ENCODE assay signal across 15 cellular contexts in the genomic region with DNA sequence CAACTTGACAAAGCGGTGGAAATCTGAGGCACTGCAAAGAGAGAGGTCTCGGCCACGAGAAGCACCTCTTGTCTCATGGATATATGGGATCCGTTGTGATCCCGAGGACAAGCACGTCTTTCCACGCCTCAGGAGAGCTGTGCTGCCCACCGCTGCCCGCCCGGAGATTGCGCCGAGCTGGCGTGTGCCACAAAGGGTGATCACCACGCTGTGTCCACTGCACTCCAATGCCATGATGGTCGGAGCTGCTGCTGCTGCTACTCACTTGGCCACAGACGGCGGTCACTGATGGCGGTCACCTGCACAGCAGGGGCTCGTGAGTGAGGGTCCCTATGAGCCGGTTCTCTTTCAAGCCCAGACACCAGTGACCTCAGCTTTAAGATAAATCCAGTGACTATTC.
"Had no signal": no experiment of that assay in that cellular context is flagged by ENCODE, and none has a peak within 500 bp of the region (broad histone marks: within the 10 kb centered on the region; RNA-seq: fewer than 3 reads in every experiment).

No MANE protein-coding gene starts in this region.

- H3K4me3 ChIP-seq: colonic mucosa, esophagus squamous epithelium, gastroesophageal sphincter, left lung, tibial nerve had no signal

- H3K4me1 ChIP-seq: colonic mucosa had no signal

- H3K27ac ChIP-seq: colonic mucosa, esophagus squamous epithelium, gastroesophageal sphincter, left lung, neutrophil, tibial nerve had no signal

- H3K36me3 ChIP-seq: colonic mucosa, esophagus squamous epithelium, gastroesophageal sphincter, left lung, neutrophil, tibial nerve had no signal

- H3K27me3 ChIP-seq: colonic mucosa, left lung, tibial nerve had no signal

- H3K9me3 ChIP-seq: colonic mucosa, esophagus squamous epithelium, gastroesophageal sphincter, left lung, neutrophil, tibial nerve had no signal

- DNase-seq: cerebellar nuclear complex; colonic mucosa; dermis blood vessel endothelial cell; esophagus squamous epithelium; foreskin fibroblast; glutamatergic neuron; islet precursor cell; left lung; naive B cell; stimulated activated CD4-positive, alpha-beta T cell treated with anti-CD3 and anti-CD28 coated beads, Interleukin-4, amount 100 ng/mL, for 1 hour; stimulated activated CD8-positive, alpha-beta memory T cell treated with anti-CD3 and anti-CD28 coated beads, Interleukin-4, amount 100 ng/mL, for 48 hours had no signal

- ATAC-seq: gastroesophageal sphincter; left lung; stimulated activated effector memory CD8-positive, alpha-beta T cell treated with anti-CD3 and anti-CD28 coated beads, Interleukin-12 subunit alpha, Interleukin-12 subunit beta, amount 100 ng/mL, for 72 hours had no signal
